3 cellular contexts compared by ENCODE assay signal in genomic region chr14:97143011-97143410, GRCh38.
TF ChIP-seq lines count a peak whose summit lies in the region.

No MANE protein-coding gene starts in this region.

TF ChIP-seq in SK-N-SH, 30 proteins besides CTCF, POLR2A, EP300 and RAD21 (continued from another document):
- TF ChIP-seq, protein P1, sequence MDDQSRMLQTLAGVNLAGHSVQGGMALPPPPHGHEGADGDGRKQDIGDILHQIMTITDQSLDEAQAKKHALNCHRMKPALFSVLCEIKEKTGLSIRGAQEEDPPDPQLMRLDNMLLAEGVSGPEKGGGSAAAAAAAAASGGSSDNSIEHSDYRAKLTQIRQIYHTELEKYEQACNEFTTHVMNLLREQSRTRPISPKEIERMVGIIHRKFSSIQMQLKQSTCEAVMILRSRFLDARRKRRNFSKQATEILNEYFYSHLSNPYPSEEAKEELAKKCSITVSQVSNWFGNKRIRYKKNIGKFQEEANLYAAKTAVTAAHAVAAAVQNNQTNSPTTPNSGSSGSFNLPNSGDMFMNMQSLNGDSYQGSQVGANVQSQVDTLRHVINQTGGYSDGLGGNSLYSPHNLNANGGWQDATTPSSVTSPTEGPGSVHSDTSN (IDR thresholded peaks at IDR 0.05): no peak
- no peak for TF ChIP-seq RXRA (IDR thresholded peaks at IDR 0.05; ENCODE audit: borderline replicate concordance, low read depth)
- TF ChIP-seq, protein P2, sequence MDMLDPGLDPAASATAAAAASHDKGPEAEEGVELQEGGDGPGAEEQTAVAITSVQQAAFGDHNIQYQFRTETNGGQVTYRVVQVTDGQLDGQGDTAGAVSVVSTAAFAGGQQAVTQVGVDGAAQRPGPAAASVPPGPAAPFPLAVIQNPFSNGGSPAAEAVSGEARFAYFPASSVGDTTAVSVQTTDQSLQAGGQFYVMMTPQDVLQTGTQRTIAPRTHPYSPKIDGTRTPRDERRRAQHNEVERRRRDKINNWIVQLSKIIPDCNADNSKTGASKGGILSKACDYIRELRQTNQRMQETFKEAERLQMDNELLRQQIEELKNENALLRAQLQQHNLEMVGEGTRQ (IDR thresholded peaks at IDR 0.05; ENCODE audit: borderline replicate concordance, low read depth, low read length): no peak
- TF ChIP-seq FOXJ3 (CRISPR knock-in tag; IDR thresholded peaks at IDR 0.05): no peak

TF ChIP-seq in HEK293, 187 proteins besides CTCF, POLR2A, EP300 and RAD21:
- no peak for TF ChIP-seq PRDM4 (tag by site-specific recombination; IDR thresholded peaks at IDR 0.05)
- TF ChIP-seq ZFP3 (tag by site-specific recombination; IDR thresholded peaks at IDR 0.05; ENCODE audit: low read depth): peak; percentile 68

TF ChIP-seq in GM23338, 12 proteins besides CTCF, POLR2A, EP300 and RAD21 (continued from another document):
- TF ChIP-seq, protein P3, sequence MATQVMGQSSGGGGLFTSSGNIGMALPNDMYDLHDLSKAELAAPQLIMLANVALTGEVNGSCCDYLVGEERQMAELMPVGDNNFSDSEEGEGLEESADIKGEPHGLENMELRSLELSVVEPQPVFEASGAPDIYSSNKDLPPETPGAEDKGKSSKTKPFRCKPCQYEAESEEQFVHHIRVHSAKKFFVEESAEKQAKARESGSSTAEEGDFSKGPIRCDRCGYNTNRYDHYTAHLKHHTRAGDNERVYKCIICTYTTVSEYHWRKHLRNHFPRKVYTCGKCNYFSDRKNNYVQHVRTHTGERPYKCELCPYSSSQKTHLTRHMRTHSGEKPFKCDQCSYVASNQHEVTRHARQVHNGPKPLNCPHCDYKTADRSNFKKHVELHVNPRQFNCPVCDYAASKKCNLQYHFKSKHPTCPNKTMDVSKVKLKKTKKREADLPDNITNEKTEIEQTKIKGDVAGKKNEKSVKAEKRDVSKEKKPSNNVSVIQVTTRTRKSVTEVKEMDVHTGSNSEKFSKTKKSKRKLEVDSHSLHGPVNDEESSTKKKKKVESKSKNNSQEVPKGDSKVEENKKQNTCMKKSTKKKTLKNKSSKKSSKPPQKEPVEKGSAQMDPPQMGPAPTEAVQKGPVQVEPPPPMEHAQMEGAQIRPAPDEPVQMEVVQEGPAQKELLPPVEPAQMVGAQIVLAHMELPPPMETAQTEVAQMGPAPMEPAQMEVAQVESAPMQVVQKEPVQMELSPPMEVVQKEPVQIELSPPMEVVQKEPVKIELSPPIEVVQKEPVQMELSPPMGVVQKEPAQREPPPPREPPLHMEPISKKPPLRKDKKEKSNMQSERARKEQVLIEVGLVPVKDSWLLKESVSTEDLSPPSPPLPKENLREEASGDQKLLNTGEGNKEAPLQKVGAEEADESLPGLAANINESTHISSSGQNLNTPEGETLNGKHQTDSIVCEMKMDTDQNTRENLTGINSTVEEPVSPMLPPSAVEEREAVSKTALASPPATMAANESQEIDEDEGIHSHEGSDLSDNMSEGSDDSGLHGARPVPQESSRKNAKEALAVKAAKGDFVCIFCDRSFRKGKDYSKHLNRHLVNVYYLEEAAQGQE (IDR thresholded peaks at IDR 0.05; ENCODE audit: unreplicated experiment): no peak
- no peak for TF ChIP-seq ZNF331 (CRISPR knock-in tag; IDR thresholded peaks at IDR 0.05; ENCODE audit: low read depth)
- TF ChIP-seq ZNF114 (CRISPR knock-in tag; IDR thresholded peaks at IDR 0.05): no peak
- TF ChIP-seq ZNF462 (CRISPR knock-in tag; IDR thresholded peaks at IDR 0.05): no peak
- TF ChIP-seq EZH2 (IDR thresholded peaks at IDR 0.05; ENCODE audit: low read depth, unreplicated experiment): no peak
